1 cellular context compared by ENCODE assay signal in genomic region chr10:30783939-30784500, GRCh38.
TF ChIP-seq lines count a peak whose summit lies in the region.

No MANE protein-coding gene starts in this region.

TF ChIP-seq in GM23338, 12 proteins besides CTCF, POLR2A, EP300 and RAD21 (continued from another document):
- TF ChIP-seq ZNF462 (CRISPR knock-in tag; IDR thresholded peaks at IDR 0.05) (no peak), EZH2phosphoT487 (IDR thresholded peaks at IDR 0.05; ENCODE audit: unreplicated experiment) (no peak)
